Comparison of ENCODE assay signal across 8 cellular contexts in the genomic region with DNA sequence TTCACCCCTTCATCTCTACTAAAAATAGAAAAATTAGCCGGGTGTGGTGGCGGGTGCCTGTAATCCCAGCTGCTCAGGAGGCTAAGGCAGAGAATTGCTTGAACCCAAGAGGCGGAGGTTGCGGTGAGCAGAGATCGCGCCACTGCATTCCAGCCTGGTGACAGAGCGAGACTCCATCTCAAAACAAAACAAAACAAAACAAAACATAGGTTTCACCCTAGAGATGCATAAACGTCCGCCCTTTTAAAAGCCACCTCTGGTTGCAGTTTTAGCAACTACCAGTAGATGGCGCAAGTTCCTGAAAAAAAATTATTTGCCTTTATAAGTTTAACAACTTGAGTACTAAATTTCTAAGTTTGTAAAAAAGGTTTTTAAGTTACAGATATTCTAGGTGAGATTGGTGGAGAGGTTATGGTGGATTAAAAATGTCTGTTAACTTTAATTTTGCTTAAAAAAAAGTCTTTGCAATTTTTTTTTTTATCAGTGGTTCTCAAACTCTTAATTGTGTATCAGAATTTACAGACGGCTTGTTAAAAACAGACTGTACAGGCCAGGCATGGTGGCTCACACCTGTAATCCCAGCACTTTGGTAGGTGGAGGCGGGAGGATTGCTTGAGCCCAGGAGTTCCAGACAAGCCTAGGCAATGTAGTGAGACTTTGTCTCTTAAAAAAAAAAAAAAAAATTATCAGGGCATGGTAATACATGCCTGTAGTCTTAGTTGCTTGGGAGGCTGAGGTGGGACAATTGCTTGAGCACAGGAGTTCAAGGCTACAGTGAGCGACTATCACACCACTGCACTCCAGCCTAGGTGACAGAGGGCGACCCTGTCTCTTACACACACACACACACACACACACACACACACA. TPM values are rescaled to one million over a fixed set of nuclear protein-coding genes. Genes with fewer than 3 reads are reported as not detected.
A peak's percentile ranks its signal among the peaks of the same experiment; 100 is the strongest.
DNase-seq lines count a peak whose midpoint lies in the region; ATAC-seq lines count a peak whose summit lies in the region.

No MANE protein-coding gene starts in this region.

- DNase-seq in EH (ENCODE audit: low read depth) (peak; percentile 57), HT-29 (ENCODE audit: low spot score) (peak; percentile 94), SJSA1 (ENCODE audit: low read depth in 1 of 2, low spot score in 2 of 2) (peak; percentile 67 to 69), hepatic stellate cell (ENCODE audit: low spot score) (peak; percentile 41), smooth muscle cell of the brain vasculature (ENCODE audit: low read depth, low spot score) (peak; percentile 50), GDM1 (lab: John Stamatoyannopoulos, UW) (no peak)
- peak; percentile 22 for DNase-seq in activated naive CD8-positive, alpha-beta T cell treated with anti-CD3 and anti-CD28 coated beads, Interleukin-2, amount 50 U/mL, for 24 hours

- H3K4me3 Mint-ChIP-seq in activated naive CD8-positive, alpha-beta T cell treated with anti-CD3 and anti-CD28 coated beads, Interleukin-2, amount 50 U/mL, for 24 hours, result no peak overlapping the region

- no peaks in the 10 kb centered on the region for H3K27me3 Mint-ChIP-seq in activated naive CD8-positive, alpha-beta T cell treated with anti-CD3 and anti-CD28 coated beads, Interleukin-2, amount 50 U/mL, for 24 hours

- no peaks in the 10 kb centered on the region for H3K4me1 ChIP-seq in SJSA1 (replicated peaks)

- peak overlapping the region; percentile 51 for H3K27ac ChIP-seq in SJSA1

- H3K4me1 Mint-ChIP-seq in activated naive CD8-positive, alpha-beta T cell treated with anti-CD3 and anti-CD28 coated beads, Interleukin-2, amount 50 U/mL, for 24 hours, result peaks cover 51% of the 10 kb centered on the region

- H3K27ac Mint-ChIP-seq in activated naive CD8-positive, alpha-beta T cell treated with anti-CD3 and anti-CD28 coated beads, Interleukin-2, amount 50 U/mL, for 24 hours, result peak overlapping the region; percentile 38

- peaks cover 34% of the 10 kb centered on the region for H3K36me3 ChIP-seq in SJSA1

- no peak for ATAC-seq in activated naive CD8-positive, alpha-beta T cell treated with anti-CD3 and anti-CD28 coated beads, Interleukin-2, amount 50 U/mL, for 24 hours
- no peak for ATAC-seq in HG03521 (IDR thresholded peaks at IDR 0.05; ENCODE audit: unreplicated experiment)

- H3K36me3 Mint-ChIP-seq in activated naive CD8-positive, alpha-beta T cell treated with anti-CD3 and anti-CD28 coated beads, Interleukin-2, amount 50 U/mL, for 24 hours (ENCODE audit: low read depth), result peaks cover 47% of the 10 kb centered on the region

- no peaks in the 10 kb centered on the region for H3K27me3 ChIP-seq in SJSA1 (replicated peaks)

- H3K9me3 ChIP-seq in SJSA1 (replicated peaks), result no peaks in the 10 kb centered on the region

- H3K4me3 ChIP-seq in SJSA1, result no peak overlapping the region

- H3K9me3 Mint-ChIP-seq in activated naive CD8-positive, alpha-beta T cell treated with anti-CD3 and anti-CD28 coated beads, Interleukin-2, amount 50 U/mL, for 24 hours, result no peaks in the 10 kb centered on the region

RNA-seq across cellular contexts. Expression of a gene that starts 42.1 kb away (rescaled TPM):
- total RNA-seq in HT-29 (2014; rRNA removed; shearing (Covaris generic)), result 8.0 and 10.9 TPM in 2 replicates
- total RNA-seq in SJSA1 (2014; rRNA removed; shearing (Covaris generic)), result 12.8 and 14.0 TPM in 2 replicates
